13 cellular contexts compared by ENCODE assay signal in the genomic region with DNA sequence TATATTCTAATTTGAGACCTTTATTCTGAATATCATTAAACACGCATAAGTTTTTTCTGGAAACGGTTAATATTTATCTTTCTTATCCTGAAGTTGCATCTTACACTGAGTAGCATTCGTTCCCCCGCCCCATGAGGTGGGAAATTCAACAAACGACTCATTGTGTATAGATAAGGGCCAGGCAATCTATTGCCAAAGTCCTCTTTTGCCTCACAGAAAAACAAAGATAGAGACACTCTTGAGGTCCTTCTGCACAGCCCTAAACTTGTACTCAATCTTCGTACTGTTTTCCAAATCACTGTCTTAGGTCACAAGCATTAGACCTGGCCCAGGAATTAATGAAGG.
DNase-seq lines count a peak whose midpoint lies in the region; ATAC-seq and TF ChIP-seq lines count a peak whose summit lies in the region.
"Had no signal": no experiment of that assay in that cellular context is flagged by ENCODE, and none has a peak within 500 bp of the region (broad histone marks: within the 10 kb centered on the region; RNA-seq: fewer than 3 reads in every experiment).

No MANE protein-coding gene starts in this region.

- DNase-seq in Right ventricle myocardium inferior (ENCODE audit: missing footprints) (no peak), cardiac septum (ENCODE audit: low spot score) (no peak), sciatic nerve (ENCODE audit: low spot score) (no peak), hippocampal formation (lab: John Stamatoyannopoulos, UW) (no peak), AG20443 (ENCODE audit: low spot score) (no peak)
- no peak for DNase-seq in NK-92 treated with Interleukin-12 subunit alpha and Interleukin-12 subunit beta, amount 100 ng/mL, for 24 hours (lab: John Stamatoyannopoulos, UW)
- DNase-seq: activated CD4-positive, alpha-beta T cell treated with anti-CD3 and anti-CD28 coated beads for 36 hours; activated T-cell treated with anti-CD3 and anti-CD28 coated beads, Interleukin-2, amount 50 U/mL, for 72 hours; stimulated activated naive B cell treated with anti-CD40 and anti-IgM and Interleukin-4, amounts not matched to agents 10 μg/mL and 1 μg/mL and 100 μg/mL, for 72 hours; T-helper 1 cell had no signal

- intact Hi-C loops in Right ventricle myocardium inferior (cut with DNase I) = loop anchor here (1.0 to 5.0 kb wide), 3 partner anchors 25 to 109 kb away; no protein-coding TSS in a partner anchor
- intact Hi-C loops in cardiac septum (cut with DNase I) = loop anchor here (1.0 to 2.0 kb wide), 2 partner anchors 25 to 109 kb away; no protein-coding TSS in a partner anchor
- intact Hi-C loops in sciatic nerve (cut with DNase I) = no loop called here

- no peak overlapping the region for H3K9ac ChIP-seq in liver (ENCODE audit: low read depth in 1 of 2, low read length in 2 of 2)

- no peaks in the 10 kb centered on the region for H3K4me1 ChIP-seq in liver (ENCODE audit: control insufficient read depth in 4 of 4, insufficient read depth in 4 of 4, low read length in 3 of 4)
- H3K4me1 ChIP-seq: A549 had no signal

- WGBS in liver = 22% methylated on average over 6 of the region's 6 CpGs

- H3K36me3 ChIP-seq in liver (ENCODE audit: control insufficient read depth in 4 of 4, insufficient read depth in 3 of 4, low read depth in 1 of 4, low read length in 3 of 4) = no peaks in the 10 kb centered on the region

- H3K27me3 ChIP-seq in liver (ENCODE audit: control insufficient read depth in 4 of 4, insufficient read depth in 4 of 4, low read length in 3 of 4) = no peaks in the 10 kb centered on the region

- ATAC-seq in Right ventricle myocardium inferior (peak; percentile 62), sciatic nerve (peak; percentile 54), HG02798 (IDR thresholded peaks at IDR 0.05; ENCODE audit: poor library complexity, unreplicated experiment) (no peak)
- ATAC-seq: A549; activated CD4-positive, alpha-beta T cell treated with anti-CD3 and anti-CD28 coated beads for 36 hours; activated T-cell treated with anti-CD3 and anti-CD28 coated beads, Interleukin-2, amount 50 U/mL, for 72 hours; stimulated activated naive B cell treated with anti-CD40 and anti-IgM and Interleukin-4, amounts not matched to agents 10 μg/mL and 1 μg/mL and 100 μg/mL, for 72 hours had no signal

- no peak for TF ChIP-seq RAD21 in liver (IDR thresholded peaks at IDR 0.05)

- no peak for TF ChIP-seq CTCF in liver (IDR thresholded peaks at IDR 0.05; ENCODE audit: low read depth, low read length, missing input control)

- no peak overlapping the region for H3K4me3 ChIP-seq in liver (ENCODE audit: low read depth in 1 of 3, low read length in 3 of 3)
- H3K4me3 ChIP-seq: A549 had no signal

- no peaks in the 10 kb centered on the region for H3K9me3 ChIP-seq in liver (ENCODE audit: control insufficient read depth in 4 of 4, low read length in 3 of 4)
- H3K9me3 ChIP-seq: A549 had no signal

- peak overlapping the region; percentile 7 to 59 for H3K27ac ChIP-seq in liver (ENCODE audit: low read depth in 1 of 2, low read length in 2 of 2)
- H3K27ac ChIP-seq: A549 had no signal

TF ChIP-seq in liver, 16 proteins besides CTCF, POLR2A, EP300 and RAD21:
- TF ChIP-seq HNF4A (conservative IDR thresholded peaks at IDR 0.05) = no peak
- no peak for TF ChIP-seq YY1 (IDR thresholded peaks at IDR 0.05)
- TF ChIP-seq SP1 (IDR thresholded peaks at IDR 0.05) = no peak
- TF ChIP-seq GABPA (IDR thresholded peaks at IDR 0.05 in 1 of 2, conservative IDR thresholded peaks at IDR 0.05 in 1 of 2) = no peak
- TF ChIP-seq, protein P1, sequence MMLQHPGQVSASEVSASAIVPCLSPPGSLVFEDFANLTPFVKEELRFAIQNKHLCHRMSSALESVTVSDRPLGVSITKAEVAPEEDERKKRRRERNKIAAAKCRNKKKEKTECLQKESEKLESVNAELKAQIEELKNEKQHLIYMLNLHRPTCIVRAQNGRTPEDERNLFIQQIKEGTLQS (IDR thresholded peaks at IDR 0.05) = no peak
- no peak for TF ChIP-seq FOXA2 (IDR thresholded peaks at IDR 0.05)
- TF ChIP-seq FOXA1 (IDR thresholded peaks at IDR 0.05) = no peak
- TF ChIP-seq HNF4G (IDR thresholded peaks at IDR 0.05) = no peak
- TF ChIP-seq, protein P2, sequence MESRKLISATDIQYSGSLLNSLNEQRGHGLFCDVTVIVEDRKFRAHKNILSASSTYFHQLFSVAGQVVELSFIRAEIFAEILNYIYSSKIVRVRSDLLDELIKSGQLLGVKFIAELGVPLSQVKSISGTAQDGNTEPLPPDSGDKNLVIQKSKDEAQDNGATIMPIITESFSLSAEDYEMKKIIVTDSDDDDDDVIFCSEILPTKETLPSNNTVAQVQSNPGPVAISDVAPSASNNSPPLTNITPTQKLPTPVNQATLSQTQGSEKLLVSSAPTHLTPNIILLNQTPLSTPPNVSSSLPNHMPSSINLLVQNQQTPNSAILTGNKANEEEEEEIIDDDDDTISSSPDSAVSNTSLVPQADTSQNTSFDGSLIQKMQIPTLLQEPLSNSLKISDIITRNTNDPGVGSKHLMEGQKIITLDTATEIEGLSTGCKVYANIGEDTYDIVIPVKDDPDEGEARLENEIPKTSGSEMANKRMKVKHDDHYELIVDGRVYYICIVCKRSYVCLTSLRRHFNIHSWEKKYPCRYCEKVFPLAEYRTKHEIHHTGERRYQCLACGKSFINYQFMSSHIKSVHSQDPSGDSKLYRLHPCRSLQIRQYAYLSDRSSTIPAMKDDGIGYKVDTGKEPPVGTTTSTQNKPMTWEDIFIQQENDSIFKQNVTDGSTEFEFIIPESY (IDR thresholded peaks at IDR 0.05) = no peak
- no peak for TF ChIP-seq TAF1 (conservative IDR thresholded peaks at IDR 0.05)
- TF ChIP-seq JUND (IDR thresholded peaks at IDR 0.05) = no peak
- TF ChIP-seq, protein P3, sequence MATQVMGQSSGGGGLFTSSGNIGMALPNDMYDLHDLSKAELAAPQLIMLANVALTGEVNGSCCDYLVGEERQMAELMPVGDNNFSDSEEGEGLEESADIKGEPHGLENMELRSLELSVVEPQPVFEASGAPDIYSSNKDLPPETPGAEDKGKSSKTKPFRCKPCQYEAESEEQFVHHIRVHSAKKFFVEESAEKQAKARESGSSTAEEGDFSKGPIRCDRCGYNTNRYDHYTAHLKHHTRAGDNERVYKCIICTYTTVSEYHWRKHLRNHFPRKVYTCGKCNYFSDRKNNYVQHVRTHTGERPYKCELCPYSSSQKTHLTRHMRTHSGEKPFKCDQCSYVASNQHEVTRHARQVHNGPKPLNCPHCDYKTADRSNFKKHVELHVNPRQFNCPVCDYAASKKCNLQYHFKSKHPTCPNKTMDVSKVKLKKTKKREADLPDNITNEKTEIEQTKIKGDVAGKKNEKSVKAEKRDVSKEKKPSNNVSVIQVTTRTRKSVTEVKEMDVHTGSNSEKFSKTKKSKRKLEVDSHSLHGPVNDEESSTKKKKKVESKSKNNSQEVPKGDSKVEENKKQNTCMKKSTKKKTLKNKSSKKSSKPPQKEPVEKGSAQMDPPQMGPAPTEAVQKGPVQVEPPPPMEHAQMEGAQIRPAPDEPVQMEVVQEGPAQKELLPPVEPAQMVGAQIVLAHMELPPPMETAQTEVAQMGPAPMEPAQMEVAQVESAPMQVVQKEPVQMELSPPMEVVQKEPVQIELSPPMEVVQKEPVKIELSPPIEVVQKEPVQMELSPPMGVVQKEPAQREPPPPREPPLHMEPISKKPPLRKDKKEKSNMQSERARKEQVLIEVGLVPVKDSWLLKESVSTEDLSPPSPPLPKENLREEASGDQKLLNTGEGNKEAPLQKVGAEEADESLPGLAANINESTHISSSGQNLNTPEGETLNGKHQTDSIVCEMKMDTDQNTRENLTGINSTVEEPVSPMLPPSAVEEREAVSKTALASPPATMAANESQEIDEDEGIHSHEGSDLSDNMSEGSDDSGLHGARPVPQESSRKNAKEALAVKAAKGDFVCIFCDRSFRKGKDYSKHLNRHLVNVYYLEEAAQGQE (IDR thresholded peaks at IDR 0.05) = no peak
- no peak for TF ChIP-seq RXRA (IDR thresholded peaks at IDR 0.05)
TF ChIP-seq in liver: peak in this region for 0.
